1 cellular context compared by ENCODE assay signal in genomic region chr14:90060965-90061848, GRCh38.
TF ChIP-seq lines count a peak whose summit lies in the region.

No MANE protein-coding gene starts in this region.

TF ChIP-seq in HEK293, 187 proteins besides CTCF, POLR2A, EP300 and RAD21 (continued from another document and continues in another):
- TF ChIP-seq ZNF157 (tag by site-specific recombination; IDR thresholded peaks at IDR 0.05): no peak
- TF ChIP-seq REST (tag by site-specific recombination; IDR thresholded peaks at IDR 0.05): no peak
- TF ChIP-seq ZNF426 (tag by site-specific recombination; IDR thresholded peaks at IDR 0.05): no peak
- TF ChIP-seq ZNF510 (tag by site-specific recombination; IDR thresholded peaks at IDR 0.05; ENCODE audit: insufficient replicate concordance): no peak
- no peak for TF ChIP-seq ZNF184 (tag by site-specific recombination; IDR thresholded peaks at IDR 0.05)
- TF ChIP-seq PRDM6 (tag by site-specific recombination; IDR thresholded peaks at IDR 0.05): no peak
- TF ChIP-seq ZFP69B (tag by site-specific recombination; IDR thresholded peaks at IDR 0.05): no peak
- TF ChIP-seq KLF9 (tag by site-specific recombination; IDR thresholded peaks at IDR 0.05; ENCODE audit: low read depth): no peak
- TF ChIP-seq ZNF433 (tag by site-specific recombination; IDR thresholded peaks at IDR 0.05; ENCODE audit: low read depth): no peak
- no peak for TF ChIP-seq ZNF600 (tag by site-specific recombination; IDR thresholded peaks at IDR 0.05)
- TF ChIP-seq ZNF174 (tag by site-specific recombination; IDR thresholded peaks at IDR 0.05): no peak
- TF ChIP-seq ZNF121 (tag by site-specific recombination; IDR thresholded peaks at IDR 0.05): no peak
- TF ChIP-seq ZNF677 (tag by site-specific recombination; IDR thresholded peaks at IDR 0.05): no peak
- TF ChIP-seq ZNF624 (tag by site-specific recombination; IDR thresholded peaks at IDR 0.05): no peak
- TF ChIP-seq ZNF140 (tag by site-specific recombination; IDR thresholded peaks at IDR 0.05): no peak
- TF ChIP-seq ZBTB1 (tag by site-specific recombination; IDR thresholded peaks at IDR 0.05): no peak
- no peak for TF ChIP-seq ZNF274 (IDR thresholded peaks at IDR 0.05; ENCODE audit: low read length)
- no peak for TF ChIP-seq ZNF274 (tag by site-specific recombination; IDR thresholded peaks at IDR 0.05; ENCODE audit: borderline replicate concordance)
- TF ChIP-seq ZBTB10 (tag by site-specific recombination; IDR thresholded peaks at IDR 0.05): no peak
- TF ChIP-seq ZNF585B (tag by site-specific recombination; IDR thresholded peaks at IDR 0.05): no peak
- TF ChIP-seq OVOL3 (tag by site-specific recombination; IDR thresholded peaks at IDR 0.05): no peak
- peak; percentile 16; the same call in 1 of the 2 replicates for TF ChIP-seq GLIS2 (tag by site-specific recombination; IDR thresholded peaks at IDR 0.05)
- TF ChIP-seq MZF1 (tag by site-specific recombination; IDR thresholded peaks at IDR 0.05; ENCODE audit: borderline replicate concordance): no peak
- TF ChIP-seq MYNN (tag by site-specific recombination; IDR thresholded peaks at IDR 0.05; ENCODE audit: borderline replicate concordance): no peak
- no peak for TF ChIP-seq ZNF560 (tag by site-specific recombination; IDR thresholded peaks at IDR 0.05; ENCODE audit: borderline replicate concordance)
- no peak for TF ChIP-seq ZNF423 (tag by site-specific recombination; IDR thresholded peaks at IDR 0.05)
- no peak for TF ChIP-seq ZNF2 (tag by site-specific recombination; IDR thresholded peaks at IDR 0.05)
- TF ChIP-seq ZNF324 (tag by site-specific recombination; IDR thresholded peaks at IDR 0.05): no peak
- TF ChIP-seq PATZ1 (tag by site-specific recombination; IDR thresholded peaks at IDR 0.05): peak; percentile 52
- TF ChIP-seq ZNF514 (tag by site-specific recombination; IDR thresholded peaks at IDR 0.05): no peak
- peak; percentile 5; the same call in 1 of the 2 replicates for TF ChIP-seq ZBTB20 (tag by site-specific recombination; IDR thresholded peaks at IDR 0.05)
- no peak for TF ChIP-seq BCL6B (tag by site-specific recombination; IDR thresholded peaks at IDR 0.05)
- no peak for TF ChIP-seq ZNF596 (tag by site-specific recombination; IDR thresholded peaks at IDR 0.05)
- no peak for TF ChIP-seq ZNF843 (tag by site-specific recombination; IDR thresholded peaks at IDR 0.05)
- no peak for TF ChIP-seq ZNF114 (tag by site-specific recombination; IDR thresholded peaks at IDR 0.05)
- no peak for TF ChIP-seq ZNF416 (tag by site-specific recombination; IDR thresholded peaks at IDR 0.05)
- TF ChIP-seq ZBTB8A (tag by site-specific recombination; IDR thresholded peaks at IDR 0.05): peak; percentile 65
- TF ChIP-seq HOXC10 (CRISPR knock-in tag; IDR thresholded peaks at IDR 0.05): no peak
- TF ChIP-seq ZNF785 (tag by site-specific recombination; IDR thresholded peaks at IDR 0.05): no peak
- TF ChIP-seq SP3 (tag by site-specific recombination; IDR thresholded peaks at IDR 0.05): peak; percentile 43; the same call in 1 of the 2 replicates
- TF ChIP-seq TSHZ1 (tag by site-specific recombination; IDR thresholded peaks at IDR 0.05; ENCODE audit: borderline replicate concordance): no peak
- no peak for TF ChIP-seq ZNF280D (tag by site-specific recombination; IDR thresholded peaks at IDR 0.05)
- no peak; the same call in 1 of the 2 replicates for TF ChIP-seq KLF1 (tag by site-specific recombination; IDR thresholded peaks at IDR 0.05)
- TF ChIP-seq GLIS1 (tag by site-specific recombination; IDR thresholded peaks at IDR 0.05): no peak
- no peak for TF ChIP-seq OSR2 (tag by site-specific recombination; IDR thresholded peaks at IDR 0.05)
- TF ChIP-seq ZBTB7A (tag by site-specific recombination; IDR thresholded peaks at IDR 0.05; ENCODE audit: low read depth): 0 out of 2 replicates have a peak, but pooled peaks have one; percentile 62
- TF ChIP-seq ZNF248 (tag by site-specific recombination; IDR thresholded peaks at IDR 0.05): no peak
- no peak for TF ChIP-seq ZNF10 (tag by site-specific recombination; IDR thresholded peaks at IDR 0.05)
- TF ChIP-seq ZNF449 (tag by site-specific recombination; IDR thresholded peaks at IDR 0.05): no peak
